In the genomic region with DNA sequence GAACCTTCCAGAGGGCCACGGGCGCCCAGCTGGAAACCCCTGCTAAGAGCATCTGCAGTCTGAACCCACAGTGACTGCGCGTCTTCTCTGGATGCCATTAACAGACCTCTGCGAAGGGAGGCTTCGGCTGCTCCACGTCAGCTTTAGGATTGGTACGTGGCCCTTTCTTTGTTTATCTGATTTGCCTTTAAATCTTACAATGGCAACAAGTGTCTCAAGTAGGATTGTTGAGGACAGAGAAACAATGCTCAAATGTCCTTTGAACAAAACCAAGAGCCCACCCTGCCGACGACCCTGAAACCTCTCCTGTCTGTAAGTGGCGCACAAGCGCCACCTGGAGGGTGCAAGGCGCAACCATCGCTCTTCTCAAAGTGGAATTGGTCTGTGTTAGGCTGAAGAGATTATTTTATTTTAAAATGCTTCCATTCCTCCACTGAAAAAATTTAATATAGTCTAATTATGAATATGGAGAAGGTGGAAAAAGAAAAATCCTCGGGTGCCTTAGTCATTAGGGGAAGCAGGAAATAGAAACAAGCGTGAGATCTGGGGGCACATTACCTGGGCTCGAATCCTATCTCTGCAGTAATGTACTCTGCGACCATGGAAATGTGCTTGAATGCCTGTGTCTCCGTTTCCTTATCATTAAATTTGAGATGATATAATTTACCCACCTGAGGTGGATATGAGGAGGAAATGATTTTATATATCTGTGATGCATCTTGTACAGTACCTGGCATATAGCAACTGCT, we compare ENCODE assay signal across 8 cellular contexts.
A peak's percentile ranks its signal among the peaks of the same experiment; 100 is the strongest.
DNase-seq lines count a peak whose midpoint lies in the region; ATAC-seq, FAIRE-seq and TF ChIP-seq lines count a peak whose summit lies in the region.

No MANE protein-coding gene starts in this region.

- POLR2A ChIA-PET in PC-9 (lab: Charles Lee; ENCODE audit: unreplicated experiment) (no interaction called here), GM12878 (lab: Charles Lee) (no interaction called here)

- in situ Hi-C loops in GM12878 (cut with MboI): no loop called here

- no peak for FAIRE-seq in GM12878 (lab: Jason Lieb, UNC)

- H3K4me3 ChIP-seq in PC-9 (no peak overlapping the region), GM12878 (no peak overlapping the region), skeletal muscle tissue (ENCODE audit: low read length in 3 of 3) (peak overlapping the region; percentile 47 to 75 (median 48))

- H3K9me2 ChIP-seq in PC-9 (ENCODE audit: insufficient read depth): no peaks in the 10 kb centered on the region

- no peak for TF ChIP-seq EP300 in GM12878 (IDR thresholded peaks at IDR 0.05; ENCODE audit: borderline replicate concordance in 1 of 2, control insufficient read depth in 1 of 2, low read depth in 2 of 2, low read length in 2 of 2)

- RAD21 ChIA-PET in GM12878 (lab: Charles Lee; ENCODE audit: unreplicated experiment): interaction anchor here (0.7 to 1.2 kb wide), 2 partner anchors 129 to 818 kb away, joined by 3 read pairs; no protein-coding TSS in a partner anchor

- peak overlapping the region; percentile 75 to 92 (median 90) for H3K4me3 Mint-ChIP-seq in immature natural killer cell

- H3K9me3 Mint-ChIP-seq in immature natural killer cell: no peaks in the 10 kb centered on the region

- H3K4me1 ChIP-seq in PC-9 (replicated peaks; ENCODE audit: insufficient read depth): no peaks in the 10 kb centered on the region
- no peaks in the 10 kb centered on the region for H3K4me1 ChIP-seq in GM12878 (ENCODE audit: control insufficient read depth, insufficient read depth, low read length)
- H3K4me1 ChIP-seq in skeletal muscle tissue (ENCODE audit: control insufficient read depth in 3 of 3, insufficient read depth in 3 of 3, low read length in 3 of 3): no peaks in the 10 kb centered on the region

- no peak for TF ChIP-seq POLR2A in GM12878 (IDR thresholded peaks at IDR 0.05; ENCODE audit: low read depth, low read length)

- CTCF ChIA-PET in PC-9 (lab: Charles Lee): no interaction called here
- CTCF ChIA-PET in GM12878 (lab: Yijun Ruan, JAX): interaction anchor here (0.6 to 1.4 kb wide), 4 partner anchors 123 to 841 kb away, joined by 3 read pairs; no protein-coding TSS in a partner anchor

- no peaks in the 10 kb centered on the region for H3F3A ChIP-seq in PC-9 (ENCODE audit: insufficient read depth, low read depth)

- H3K36me3 Mint-ChIP-seq in immature natural killer cell: no peaks in the 10 kb centered on the region

- no peak overlapping the region for H2AFZ ChIP-seq in PC-9
- H2AFZ ChIP-seq in GM12878 (ENCODE audit: control insufficient read depth, low read depth, low read length): no peak overlapping the region

- H3K27ac ChIP-seq in PC-9: no peak overlapping the region
- H3K27ac ChIP-seq in GM12878 (ENCODE audit: control insufficient read depth, insufficient read depth): no peak overlapping the region
- peak overlapping the region; percentile 28 for H3K27ac ChIP-seq in skeletal muscle tissue (ENCODE audit: low read depth, low read length)

- intact Hi-C loops in PC-9 (cut with micrococcal nuclease; ENCODE audit: unreplicated experiment): loop anchor here (1.0 kb wide), 1 partner anchor 130 kb away; no protein-coding TSS in a partner anchor
- intact Hi-C loops in GM12878 (cut with micrococcal nuclease; ENCODE audit: unreplicated experiment): loop anchor here (1.0 to 10.0 kb wide), 3 partner anchors 130 to 841 kb away; no protein-coding TSS in a partner anchor

- H3K27ac Mint-ChIP-seq in immature natural killer cell: peak overlapping the region in 5 of 6 donors; percentile 51 to 91 (median 62)

- WGBS in GM12878 (ENCODE audit: insufficient coverage, insufficient replicate concordance, low lambda C conversion rate, missing lambda C conversion rate): 20% methylated on average over 19 of the region's 19 CpGs

- TF ChIP-seq CTCF in PC-9 (conservative IDR thresholded peaks at IDR 0.05) (peak; percentile 94), GM12878 (IDR thresholded peaks at IDR 0.05 in 2 of 3, conservative IDR thresholded peaks at IDR 0.05 in 1 of 3; ENCODE audit: control insufficient read depth in 2 of 3, extremely low read depth in 1 of 3, insufficient read depth in 1 of 3, low read depth in 3 of 3, low read length in 3 of 3) (peak; percentile 72 to 88 (median 75))

- TF ChIP-seq RAD21 in GM12878 (IDR thresholded peaks at IDR 0.05; ENCODE audit: insufficient read depth, low read depth, low read length): peak; percentile 80

- no TSS peak for BruUV-seq in PC-9 (replicated peaks; lab: Mats Ljungman, UMichigan)
- BruUV-seq in GM12878 (replicated peaks; lab: Mats Ljungman, UMichigan): no TSS peak

- H3K9me3 ChIP-seq in PC-9 (ENCODE audit: insufficient read depth, low read depth) (no peaks in the 10 kb centered on the region), GM12878 (replicated peaks; ENCODE audit: control insufficient read depth, insufficient read depth, low read length) (no peaks in the 10 kb centered on the region), skeletal muscle tissue (ENCODE audit: control insufficient read depth in 3 of 3, low read length in 3 of 3) (no peaks in the 10 kb centered on the region)

- no peak overlapping the region for H3K9ac ChIP-seq in GM12878 (ENCODE audit: control insufficient read depth, insufficient read depth, low read length)
- H3K9ac ChIP-seq in skeletal muscle tissue (ENCODE audit: low read depth in 1 of 3, low read length in 3 of 3): peak overlapping the region; percentile 16 to 66 (median 26)

- H3K27me3 Mint-ChIP-seq in immature natural killer cell (ENCODE audit: low read depth in 3 of 3): peaks cover 2 to 5% (median 3%) of the 10 kb centered on the region in 3 donors

- H3K36me3 ChIP-seq in PC-9 (ENCODE audit: low read depth) (no peaks in the 10 kb centered on the region), GM12878 (ENCODE audit: control insufficient read depth in 2 of 2, insufficient read depth in 2 of 2, low read length in 1 of 2) (no peaks in the 10 kb centered on the region), skeletal muscle tissue (ENCODE audit: control insufficient read depth in 3 of 3, insufficient read depth in 3 of 3, low read length in 3 of 3) (no peaks in the 10 kb centered on the region)

- H3K27me3 ChIP-seq in PC-9 (ENCODE audit: insufficient read depth, low read depth): no peaks in the 10 kb centered on the region
- H3K27me3 ChIP-seq in GM12878 (replicated peaks in 1 of 2; ENCODE audit: control insufficient read depth in 2 of 2, insufficient read depth in 2 of 2, low read length in 1 of 2): no peaks in the 10 kb centered on the region; a peak in 1 of 4 replicates
- no peaks in the 10 kb centered on the region for H3K27me3 ChIP-seq in skeletal muscle tissue (ENCODE audit: control insufficient read depth in 3 of 3, insufficient read depth in 3 of 3, low read length in 3 of 3)

- peaks cover 17 to 22% of the 10 kb centered on the region in 2 donors for H3K4me1 Mint-ChIP-seq in immature natural killer cell

- SMC1A ChIA-PET in GM12878 (lab: Charles Lee; ENCODE audit: uncharacterized antibody, unreplicated experiment): interaction anchor here (1.3 kb wide), 1 partner anchor 819 kb away, joined by 6 read pairs; no protein-coding TSS in a partner anchor

- peak; percentile 4 to 8 for DNase-seq in activated CD4-positive, alpha-beta T cell treated with anti-CD3 and anti-CD28 coated beads for 4 hours
- DNase-seq in activated CD4-positive, alpha-beta T cell treated with anti-CD3 and anti-CD28 coated beads, Interleukin-2, amount 50 U/mL, for 1 hour: no peak
- DNase-seq in PC-9: no peak
- DNase-seq in GM12878 (ENCODE audit: low read depth, low spot score): no peak
- peak; percentile 44 to 60 (median 48) for DNase-seq in immature natural killer cell
- DNase-seq in middle frontal gyrus (ENCODE audit: extremely low spot score, low spot score): no peak

- H4K20me1 ChIP-seq in PC-9 (ENCODE audit: insufficient read depth): no peaks in the 10 kb centered on the region
- H4K20me1 ChIP-seq in GM12878 (ENCODE audit: control insufficient read depth, insufficient read depth): no peaks in the 10 kb centered on the region

- peak overlapping the region; percentile 40; the same call in 1 of the 2 replicates for H3K4me2 ChIP-seq in PC-9
- no peak overlapping the region for H3K4me2 ChIP-seq in GM12878 (ENCODE audit: control insufficient read depth, insufficient read depth)

- ATAC-seq in HG03280 (IDR thresholded peaks at IDR 0.05; ENCODE audit: unreplicated experiment) (peak; percentile 55), GM12878 (peak; percentile 75)

- no peaks in the 10 kb centered on the region for H3K79me2 ChIP-seq in PC-9 (ENCODE audit: low read depth)
- no peaks in the 10 kb centered on the region for H3K79me2 ChIP-seq in GM12878 (ENCODE audit: control insufficient read depth, insufficient read depth, low read length)

TF ChIP-seq in GM12878, 131 proteins besides CTCF, POLR2A, EP300 and RAD21:
- TF ChIP-seq SMC3 (IDR thresholded peaks at IDR 0.05; ENCODE audit: borderline replicate concordance, low read length) (peak; percentile 72), MEF2B (IDR thresholded peaks at IDR 0.05; ENCODE audit: partially characterized antibody, poor library complexity, severe bottlenecking) (no peak), SP1 (IDR thresholded peaks at IDR 0.05; ENCODE audit: low read depth, low read length) (no peak)

Comparison
In these comparisons a context has a peak if more than half of its experiments do, and no peak if none do; other contexts are left out.
1. DNase-seq: peak in activated CD4-positive, alpha-beta T cell treated with anti-CD3 and anti-CD28 coated beads for 4 hours (2 of 2) and immature natural killer cell (3 of 3); none in activated CD4-positive, alpha-beta T cell treated with anti-CD3 and anti-CD28 coated beads, Interleukin-2, amount 50 U/mL, for 1 hour (single experiment), PC-9 (0 of 2), GM12878 (single experiment) and middle frontal gyrus (single experiment).
2. H3K4me3 ChIP-seq: peak in skeletal muscle tissue (3 of 3); none in PC-9 (single experiment) and GM12878 (single experiment).